Comparison of ENCODE assay signal across 34 cellular contexts in genomic region chr7:99766484-99767099, GRCh38. TPM values are rescaled to one million over a fixed set of nuclear protein-coding genes. Genes with fewer than 3 reads are reported as not detected.
"Had no signal": no experiment of that assay in that cellular context is flagged by ENCODE, and none has a peak within 500 bp of the region (broad histone marks: within the 10 kb centered on the region; RNA-seq: fewer than 3 reads in every experiment).

No MANE protein-coding gene starts in this region.

- H3K9me3 ChIP-seq: breast epithelium, esophagus squamous epithelium, heart right ventricle, left lung, lower lobe of right lung, neutrophil, ovary, right lobe of liver, thoracic aorta had no signal

- H3K4me1 ChIP-seq: breast epithelium, left lung, lower lobe of right lung had no signal

- H3K36me3 ChIP-seq: breast epithelium, esophagus squamous epithelium, heart right ventricle, left lung, lower lobe of right lung, neutrophil, ovary, thoracic aorta had no signal

- H3K4me3 ChIP-seq: breast epithelium, esophagus squamous epithelium, heart right ventricle, left lung, lower lobe of right lung, ovary, right lobe of liver, skin epidermis, thoracic aorta had no signal

- DNase-seq: activated B cell treated with CpG ODN at 0.5 μM for 24 hours; activated CD4-positive, alpha-beta T cell treated with anti-CD3 and anti-CD28 coated beads for 36 hours; activated CD8-positive, alpha-beta memory T cell treated with anti-CD3 and anti-CD28 coated beads, Interleukin-2, amount 10 ng/mL, durations not matched to agents 7 days and 5 days; activated CD8-positive, alpha-beta T cell treated with anti-CD3 and anti-CD28 coated beads, Interleukin-2, amount 10 ng/mL, durations not matched to agents 7 days and 5 days; activated naive CD8-positive, alpha-beta T cell treated with anti-CD3 and anti-CD28 coated beads, Interleukin-2, amount 50 U/mL, for 24 hours; activated T-cell treated with anti-CD3 and anti-CD28 coated beads, Interleukin-2, amount 50 U/mL, for 48 hours; amygdala; dermis blood vessel endothelial cell; effector CD4-positive, alpha-beta T cell; esophagus squamous epithelium; foreskin melanocyte; heart right ventricle; kidney glomerular epithelial cell; left lung; lower lobe of right lung; mesenchymal stem cell; ovary; right lobe of liver; stimulated activated CD4-positive, alpha-beta T cell treated with anti-CD3 and anti-CD28 coated beads, Interleukin-12 subunit alpha, Interleukin-12 subunit beta, amount 100 ng/mL, for 4 hours; stimulated activated CD4-positive, alpha-beta T cell treated with anti-CD3 and anti-CD28 coated beads, Interleukin-4, amount 100 ng/mL, for 1 hour; T-helper 17 cell; trophoblast cell had no signal

- ATAC-seq: activated CD4-positive, alpha-beta T cell treated with anti-CD3 and anti-CD28 coated beads for 36 hours; activated CD8-positive, alpha-beta memory T cell treated with anti-CD3 and anti-CD28 coated beads, Interleukin-2, amount 10 ng/mL, durations not matched to agents 7 days and 5 days; activated CD8-positive, alpha-beta T cell treated with anti-CD3 and anti-CD28 coated beads, Interleukin-2, amount 10 ng/mL, durations not matched to agents 7 days and 5 days; activated naive CD8-positive, alpha-beta T cell treated with anti-CD3 and anti-CD28 coated beads, Interleukin-2, amount 50 U/mL, for 24 hours; heart right ventricle; left lung; lower lobe of right lung; right lobe of liver; T-helper 17 cell had no signal

- H3K27me3 ChIP-seq: breast epithelium, esophagus squamous epithelium, left lung, ovary, right lobe of liver had no signal

- FAIRE-seq: colon, urothelium cell line had no signal

- H3K27ac ChIP-seq: breast epithelium, epithelial cell of prostate, esophagus squamous epithelium, heart right ventricle, left lung, lower lobe of right lung, neutrophil, ovary, skin epidermis, thoracic aorta had no signal

RNA-seq across cellular contexts. Expression of gene CYP3A4, which starts 17.4 kb away (rescaled TPM):
- total RNA-seq: activated B cell treated with CpG ODN at 0.5 μM for 24 hours; activated CD4-positive, alpha-beta T cell treated with anti-CD3 and anti-CD28 coated beads for 36 hours; activated CD8-positive, alpha-beta memory T cell treated with anti-CD3 and anti-CD28 coated beads, Interleukin-2, amount 10 ng/mL, durations not matched to agents 7 days and 5 days; activated CD8-positive, alpha-beta T cell treated with anti-CD3 and anti-CD28 coated beads, Interleukin-2, amount 10 ng/mL, durations not matched to agents 7 days and 5 days; activated T-helper 2 cell treated with anti-CD3 and anti-CD28 coated beads, Interferon-gamma antibody, Interleukin-2, Interleukin-4, amounts not matched to agents 10 μg/mL and 5 μg/mL and 100 μg/mL, durations not matched to agents 14 hours and 24 hours and 36 hours; dermis blood vessel endothelial cell; esophagus squamous epithelium; glomerular endothelial cell; heart right ventricle; left lung; lower lobe of right lung; progenitor cell of endocrine pancreas; renal cortical epithelial cell; T-helper 17 cell; thoracic aorta had no signal

RNA-seq across cellular contexts. Expression of gene CYP3A7, which starts 31.6 kb away (rescaled TPM):
- total RNA-seq: activated B cell treated with CpG ODN at 0.5 μM for 24 hours; activated CD4-positive, alpha-beta T cell treated with anti-CD3 and anti-CD28 coated beads for 36 hours; activated CD8-positive, alpha-beta memory T cell treated with anti-CD3 and anti-CD28 coated beads, Interleukin-2, amount 10 ng/mL, durations not matched to agents 7 days and 5 days; activated CD8-positive, alpha-beta T cell treated with anti-CD3 and anti-CD28 coated beads, Interleukin-2, amount 10 ng/mL, durations not matched to agents 7 days and 5 days; activated T-helper 2 cell treated with anti-CD3 and anti-CD28 coated beads, Interferon-gamma antibody, Interleukin-2, Interleukin-4, amounts not matched to agents 10 μg/mL and 5 μg/mL and 100 μg/mL, durations not matched to agents 14 hours and 24 hours and 36 hours; dermis blood vessel endothelial cell; esophagus squamous epithelium; glomerular endothelial cell; heart right ventricle; progenitor cell of endocrine pancreas; renal cortical epithelial cell; subcutaneous adipose tissue; T-helper 17 cell; thoracic aorta had no signal
